ENCODE assay signal across 21 cellular contexts in genomic region chr5:7244977-7245376, GRCh38.
"Had no signal": no experiment of that assay in that cellular context is flagged by ENCODE, and none has a peak within 500 bp of the region (broad histone marks: within the 10 kb centered on the region; RNA-seq: fewer than 3 reads in every experiment).

No MANE protein-coding gene starts in this region.

- H3K4me3 Mint-ChIP-seq: activated CD4-positive, alpha-beta T cell treated with anti-CD3 and anti-CD28 coated beads, Interleukin-2, amount 10 ng/mL, durations not matched to agents 7 days and 5 days; activated CD8-positive, alpha-beta T cell treated with anti-CD3 and anti-CD28 coated beads, Interleukin-2, amount 10 ng/mL, durations not matched to agents 7 days and 5 days; naive thymus-derived CD8-positive, alpha-beta T cell; stimulated activated memory B cell treated with anti-CD40 and anti-IgM and Interleukin-4, amounts not matched to agents 10 μg/mL and 1 μg/mL and 100 μg/mL, for 72 hours; T-helper 1 cell treated with Interleukin-12 subunit alpha and Interleukin-12 subunit beta and Interleukin-4 antibody, amounts not matched to agents 30 μg/mL and 1 μg/mL, for 36 hours had no signal

- H3K9me3 Mint-ChIP-seq: activated CD4-positive, alpha-beta T cell treated with anti-CD3 and anti-CD28 coated beads, Interleukin-2, amount 10 ng/mL, durations not matched to agents 7 days and 5 days; stimulated activated memory B cell treated with anti-CD40 and anti-IgM and Interleukin-4, amounts not matched to agents 10 μg/mL and 1 μg/mL and 100 μg/mL, for 72 hours had no signal

- ATAC-seq: activated CD4-positive, CD25-positive, alpha-beta regulatory T cell treated with anti-CD3 and anti-CD28 coated beads, Interleukin-2, amount 50 U/mL, for 24 hours; activated CD8-positive, alpha-beta T cell treated with anti-CD3 and anti-CD28 coated beads, Interleukin-2, amount 10 ng/mL, durations not matched to agents 7 days and 5 days; left cardiac atrium; lower lobe of right lung; naive thymus-derived CD8-positive, alpha-beta T cell; right lobe of liver; stimulated activated memory B cell treated with anti-CD40 and anti-IgM and Interleukin-4, amounts not matched to agents 10 μg/mL and 1 μg/mL and 100 μg/mL, for 72 hours had no signal

- H3K27ac Mint-ChIP-seq: activated CD4-positive, alpha-beta T cell treated with anti-CD3 and anti-CD28 coated beads, Interleukin-2, amount 10 ng/mL, durations not matched to agents 7 days and 5 days; activated CD8-positive, alpha-beta T cell treated with anti-CD3 and anti-CD28 coated beads, Interleukin-2, amount 10 ng/mL, durations not matched to agents 7 days and 5 days; naive thymus-derived CD8-positive, alpha-beta T cell; stimulated activated memory B cell treated with anti-CD40 and anti-IgM and Interleukin-4, amounts not matched to agents 10 μg/mL and 1 μg/mL and 100 μg/mL, for 72 hours; T-helper 1 cell treated with Interleukin-12 subunit alpha and Interleukin-12 subunit beta and Interleukin-4 antibody, amounts not matched to agents 30 μg/mL and 1 μg/mL, for 36 hours had no signal

- DNase-seq: activated CD4-positive, alpha-beta T cell treated with anti-CD3 and anti-CD28 coated beads, Interleukin-2, amount 10 ng/mL, durations not matched to agents 7 days and 5 days; activated CD8-positive, alpha-beta T cell treated with anti-CD3 and anti-CD28 coated beads, Interleukin-2, amount 10 ng/mL, durations not matched to agents 7 days and 5 days; activated effector memory CD4-positive, alpha-beta T cell treated with anti-CD3 and anti-CD28 coated beads, Interleukin-2, amount 50 U/mL, for 16 hours; activated naive CD4-positive, alpha-beta T cell treated with anti-CD3 and anti-CD28 coated beads, Interleukin-2, amount 50 U/mL, for 16 hours; activated T-cell treated with anti-CD3 and anti-CD28 coated beads, Interleukin-2, amount 50 U/mL, for 48 hours; cerebellar nuclear complex; cortex of kidney; left cardiac atrium; lower lobe of right lung; naive thymus-derived CD8-positive, alpha-beta T cell; right lobe of liver; stimulated activated CD4-positive, alpha-beta T cell treated with anti-CD3 and anti-CD28 coated beads, Interleukin-4, amount 100 ng/mL, for 4 hours; testis; upper lobe of left lung had no signal

- H3K79me2 ChIP-seq: parathyroid adenoma had no signal

- H2AFZ ChIP-seq: parathyroid adenoma had no signal

- H3K9ac ChIP-seq: parathyroid adenoma had no signal

- H3K27me3 ChIP-seq: ascending aorta, breast epithelium, neutrophil, right lobe of liver, testis, upper lobe of left lung had no signal

- H3K4me3 ChIP-seq: ascending aorta, breast epithelium, lower lobe of right lung, right lobe of liver, testis, upper lobe of left lung had no signal

- H3K36me3 Mint-ChIP-seq: naive thymus-derived CD8-positive, alpha-beta T cell; stimulated activated memory B cell treated with anti-CD40 and anti-IgM and Interleukin-4, amounts not matched to agents 10 μg/mL and 1 μg/mL and 100 μg/mL, for 72 hours had no signal

- H3K9me3 ChIP-seq: ascending aorta, breast epithelium, lower lobe of right lung, neutrophil, right lobe of liver, testis, upper lobe of left lung had no signal

- H3K27ac ChIP-seq: ascending aorta, breast epithelium, lower lobe of right lung, neutrophil, parathyroid adenoma, right lobe of liver, testis, upper lobe of left lung had no signal

- H3K36me3 ChIP-seq: ascending aorta, breast epithelium, lower lobe of right lung, neutrophil, right lobe of liver, upper lobe of left lung had no signal

- H3K4me1 Mint-ChIP-seq: activated CD4-positive, alpha-beta T cell treated with anti-CD3 and anti-CD28 coated beads, Interleukin-2, amount 10 ng/mL, durations not matched to agents 7 days and 5 days; naive thymus-derived CD8-positive, alpha-beta T cell; stimulated activated memory B cell treated with anti-CD40 and anti-IgM and Interleukin-4, amounts not matched to agents 10 μg/mL and 1 μg/mL and 100 μg/mL, for 72 hours had no signal

- H3K4me1 ChIP-seq: ascending aorta, breast epithelium, lower lobe of right lung, parathyroid adenoma, right lobe of liver, testis, upper lobe of left lung had no signal

- H3K27me3 Mint-ChIP-seq: activated CD4-positive, alpha-beta T cell treated with anti-CD3 and anti-CD28 coated beads, Interleukin-2, amount 10 ng/mL, durations not matched to agents 7 days and 5 days; stimulated activated memory B cell treated with anti-CD40 and anti-IgM and Interleukin-4, amounts not matched to agents 10 μg/mL and 1 μg/mL and 100 μg/mL, for 72 hours had no signal
